ENCODE assay signal across 8 cellular contexts in the genomic region with DNA sequence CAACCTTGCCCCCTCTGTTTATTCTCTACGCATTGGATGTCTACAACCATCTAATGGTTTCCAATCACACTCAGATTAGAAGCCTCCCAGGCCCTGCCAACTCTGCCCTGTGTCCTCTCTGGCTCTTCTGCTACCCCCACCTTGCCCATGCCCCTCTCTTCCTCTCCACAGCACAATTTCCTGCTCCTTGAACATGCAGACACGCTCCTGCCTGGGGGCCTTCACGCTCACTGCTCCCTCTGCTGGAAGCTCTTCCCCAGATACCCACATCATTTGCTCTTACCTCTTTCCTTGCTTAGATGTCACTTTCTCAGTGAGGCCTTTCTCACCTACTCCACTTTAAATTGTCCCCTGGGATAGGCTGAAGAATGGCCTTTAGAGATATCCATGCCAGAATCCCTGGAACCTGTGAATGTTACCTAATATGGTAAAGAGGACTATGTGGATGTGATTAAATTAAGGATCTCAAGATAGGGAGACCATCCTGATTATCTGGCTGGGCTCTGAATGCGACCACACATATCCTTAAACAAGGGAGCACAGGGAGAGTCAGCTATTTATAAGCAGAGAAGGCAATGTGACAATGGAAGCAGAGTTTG. TPM values are rescaled to one million over a fixed set of nuclear protein-coding genes. Genes with fewer than 3 reads are reported as not detected.
DNase-seq lines count a peak whose midpoint lies in the region; ATAC-seq and TF ChIP-seq lines count a peak whose summit lies in the region.

No MANE protein-coding gene starts in this region.

- H2BK20ac ChIP-seq in IMR-90 (ENCODE audit: low read depth, low read length) = no peak overlapping the region

- H4K20me1 ChIP-seq in IMR-90 (ENCODE audit: insufficient read depth, low read length) = no peaks in the 10 kb centered on the region

- no peak overlapping the region for H3K56ac ChIP-seq in IMR-90 (ENCODE audit: extremely low read depth, insufficient read depth, low read length)

- H2AK9ac ChIP-seq in IMR-90 (replicated peaks; ENCODE audit: low read depth, low read length, poor library complexity) = no peak overlapping the region

- no peak overlapping the region for H3K4me3 Mint-ChIP-seq in activated CD4-positive, alpha-beta T cell treated with anti-CD3 and anti-CD28 coated beads for 36 hours

- H2BK5ac ChIP-seq in IMR-90 (ENCODE audit: low read depth, low read length, poor library complexity, severe bottlenecking) = no peak overlapping the region

- H4K8ac ChIP-seq in IMR-90 (ENCODE audit: low read depth in 2 of 2, low read length in 2 of 2) = no peak overlapping the region

- H3K4ac ChIP-seq in IMR-90 (ENCODE audit: low read depth, low read length) = no peak overlapping the region

- H3K27me3 Mint-ChIP-seq in activated CD4-positive, alpha-beta T cell treated with anti-CD3 and anti-CD28 coated beads for 36 hours = no peaks in the 10 kb centered on the region

- H3K9ac ChIP-seq in IMR-90 (ENCODE audit: low read depth, low read length) (no peak overlapping the region), adipocyte (ENCODE audit: low read length) (no peak overlapping the region)

- H3K9me3 Mint-ChIP-seq in activated CD4-positive, alpha-beta T cell treated with anti-CD3 and anti-CD28 coated beads for 36 hours (ENCODE audit: low read depth) = no peaks in the 10 kb centered on the region

- H3K27me3 ChIP-seq in IMR-90 (ENCODE audit: control insufficient read depth, insufficient read depth, low read length) = peaks cover 16% of the 10 kb centered on the region; the same call in 1 of the 2 replicates
- H3K27me3 ChIP-seq in adipocyte (replicated peaks; ENCODE audit: control insufficient read depth, insufficient read depth, low read length) = no peaks in the 10 kb centered on the region

- H3K36me3 Mint-ChIP-seq in activated CD4-positive, alpha-beta T cell treated with anti-CD3 and anti-CD28 coated beads for 36 hours (ENCODE audit: low read depth) = no peaks in the 10 kb centered on the region

- no peaks in the 10 kb centered on the region for H3K4me1 Mint-ChIP-seq in activated CD4-positive, alpha-beta T cell treated with anti-CD3 and anti-CD28 coated beads for 36 hours

- peak overlapping the region; percentile 36 for H2AFZ ChIP-seq in IMR-90 (replicated peaks; ENCODE audit: low read length, poor library complexity)

- H2BK120ac ChIP-seq in IMR-90 (ENCODE audit: low read depth, low read length) = no peak overlapping the region

- WGBS in IMR-90 (ENCODE audit: extremely low coverage in 2 of 2, insufficient read length in 1 of 2), 2 experiments = no CpG with 5 or more reads among the region's 4 CpGs

- no peak overlapping the region for H3K27ac ChIP-seq in IMR-90 (ENCODE audit: insufficient read depth, low read length)

- no peaks in the 10 kb centered on the region for H3K9me3 ChIP-seq in IMR-90 (ENCODE audit: control insufficient read depth, insufficient read depth, low read length)
- H3K9me3 ChIP-seq in adipocyte (ENCODE audit: control insufficient read depth, low read length) = no peaks in the 10 kb centered on the region

- H3K23ac ChIP-seq in IMR-90 (ENCODE audit: low read depth, low read length) = no peak overlapping the region

- no peak overlapping the region for H2BK15ac ChIP-seq in IMR-90 (ENCODE audit: low read depth, low read length)

- H3K79me1 ChIP-seq in IMR-90 (ENCODE audit: low read depth in 1 of 2, low read length in 2 of 2) = no peaks in the 10 kb centered on the region

- no peak overlapping the region for H2AK5ac ChIP-seq in IMR-90 (ENCODE audit: low read depth, low read length)

- in situ Hi-C loops in IMR-90 (cut with MboI; ENCODE audit: low sequenced_read_pairs) = no loop called here

- dilution Hi-C loops in IMR-90 (cut with HindIII; ENCODE audit: low sequenced_read_pairs, unreplicated experiment) = no loop called here

- H3K4me3 ChIP-seq in IMR-90 (ENCODE audit: insufficient read depth, low read depth, low read length) (no peak overlapping the region), adipocyte (ENCODE audit: low read length) (no peak overlapping the region)

- no TSS peak for BruUV-seq in IMR-90 (replicated peaks; lab: Mats Ljungman, UMichigan)

- no peak for TF ChIP-seq POLR2A in IMR-90 (IDR thresholded peaks at IDR 0.05; ENCODE audit: low read depth, low read length)

- H3K14ac ChIP-seq in IMR-90 (replicated peaks; ENCODE audit: low read depth, low read length) = no peak overlapping the region

- TF ChIP-seq CTCF in IMR-90 (conservative IDR thresholded peaks at IDR 0.05; ENCODE audit: low read depth, low read length) = peak; percentile 57

- H3K18ac ChIP-seq in IMR-90 (ENCODE audit: low read depth, low read length) = no peak overlapping the region

- no peak overlapping the region for H3K27ac Mint-ChIP-seq in activated CD4-positive, alpha-beta T cell treated with anti-CD3 and anti-CD28 coated beads for 36 hours

- no peak overlapping the region for H4K91ac ChIP-seq in IMR-90 (ENCODE audit: insufficient read depth, low read depth, low read length)

- intact Hi-C loops in activated CD4-positive, alpha-beta T cell treated with anti-CD3 and anti-CD28 coated beads for 36 hours (cut with DNase I, micrococcal nuclease) = loop anchor here (1.0 to 2.0 kb wide), 2 partner anchors 40 to 41 kb away; no protein-coding TSS in a partner anchor
- intact Hi-C loops in IMR-90 (cut with micrococcal nuclease) = loop anchor here (1.0 to 2.0 kb wide), 2 partner anchors 40 to 332 kb away; no protein-coding TSS in a partner anchor

- H3K9me1 ChIP-seq in IMR-90 (ENCODE audit: insufficient read depth, low read length) = no peaks in the 10 kb centered on the region

- peak; percentile 44 for TF ChIP-seq RAD21 in IMR-90 (IDR thresholded peaks at IDR 0.05; ENCODE audit: low read length)

- H3K36me3 ChIP-seq in IMR-90 (ENCODE audit: control insufficient read depth, insufficient read depth, low read length) = no peaks in the 10 kb centered on the region
- no peaks in the 10 kb centered on the region for H3K36me3 ChIP-seq in adipocyte (ENCODE audit: control insufficient read depth, insufficient read depth, low read length, severe bottlenecking)

- no peak for ATAC-seq in activated CD4-positive, alpha-beta T cell treated with anti-CD3 and anti-CD28 coated beads for 36 hours
- ATAC-seq in IMR-90 (ENCODE audit: low read depth) (peak; percentile 84), GM21528 (IDR thresholded peaks at IDR 0.05; ENCODE audit: low FRiP score, unreplicated experiment) (no peak), HG02884 (IDR thresholded peaks at IDR 0.05; ENCODE audit: unreplicated experiment) (no peak)

- no peak overlapping the region for H3K4me2 ChIP-seq in IMR-90 (ENCODE audit: low read depth, low read length)

- POLR2A ChIA-PET in activated CD4-positive, alpha-beta T cell treated with anti-CD3 and anti-CD28 coated beads for 36 hours (lab: Charles Lee) = no interaction called here
- POLR2A ChIA-PET in IMR-90 (lab: Charles Lee; ENCODE audit: unreplicated experiment) = no interaction called here

- no peak overlapping the region for H4K5ac ChIP-seq in IMR-90 (ENCODE audit: low read depth, low read length)

- H3K4me1 ChIP-seq in IMR-90 (ENCODE audit: control insufficient read depth, insufficient read depth, low read length) (no peaks in the 10 kb centered on the region), adipocyte (ENCODE audit: control insufficient read depth, insufficient read depth, low read length) (no peaks in the 10 kb centered on the region)

- peak; percentile 42 for DNase-seq in activated CD4-positive, alpha-beta T cell treated with anti-CD3 and anti-CD28 coated beads for 36 hours
- no peak for DNase-seq in activated CD4-positive, alpha-beta T cell treated with anti-CD3 and anti-CD28 coated beads, Interleukin-2, amount 50 U/mL, for 4 hours
- DNase-seq in IMR-90 (peak; percentile 49), adipocyte (ENCODE audit: low read depth) (peak; percentile 41), left kidney (ENCODE audit: low read depth, low spot score) (peak; percentile 69)
- DNase-seq in stimulated activated CD4-positive, alpha-beta T cell treated with anti-CD3 and anti-CD28 coated beads, Interleukin-4, amount 100 ng/mL, for 4 hours = no peak

- CTCF ChIA-PET in activated CD4-positive, alpha-beta T cell treated with anti-CD3 and anti-CD28 coated beads for 36 hours (lab: Charles Lee) = interaction anchor here (0.9 to 1.3 kb wide), 3 partner anchors 40 to 332 kb away, joined by 3 to 5 read pairs (median 3); no protein-coding TSS in a partner anchor
- CTCF ChIA-PET in IMR-90 (lab: Yijun Ruan, JAX) = interaction anchor here (0.6 to 1.8 kb wide), 3 partner anchors 29 to 44 kb away, joined by 3 to 8 read pairs (median 3); no protein-coding TSS in a partner anchor

TF ChIP-seq in IMR-90, 13 proteins besides CTCF, POLR2A, EP300 and RAD21 (continues in another document):
- no peak for TF ChIP-seq RFX5 (IDR thresholded peaks at IDR 0.05; ENCODE audit: low read depth, low read length)
- TF ChIP-seq CHD1 (IDR thresholded peaks at IDR 0.05; ENCODE audit: low read depth, low read length) = no peak
- TF ChIP-seq CEBPB (IDR thresholded peaks at IDR 0.05; ENCODE audit: low read depth, low read length) = no peak
- no peak for TF ChIP-seq MXI1 (IDR thresholded peaks at IDR 0.05; ENCODE audit: borderline replicate concordance, low read depth, low read length)
- TF ChIP-seq MAZ (IDR thresholded peaks at IDR 0.05; ENCODE audit: borderline replicate concordance, low read depth, low read length) = peak; percentile 46; the same call in 1 of the 2 replicates
- no peak for TF ChIP-seq MAFK (IDR thresholded peaks at IDR 0.05; ENCODE audit: low read depth, low read length)
- TF ChIP-seq, protein P1, sequence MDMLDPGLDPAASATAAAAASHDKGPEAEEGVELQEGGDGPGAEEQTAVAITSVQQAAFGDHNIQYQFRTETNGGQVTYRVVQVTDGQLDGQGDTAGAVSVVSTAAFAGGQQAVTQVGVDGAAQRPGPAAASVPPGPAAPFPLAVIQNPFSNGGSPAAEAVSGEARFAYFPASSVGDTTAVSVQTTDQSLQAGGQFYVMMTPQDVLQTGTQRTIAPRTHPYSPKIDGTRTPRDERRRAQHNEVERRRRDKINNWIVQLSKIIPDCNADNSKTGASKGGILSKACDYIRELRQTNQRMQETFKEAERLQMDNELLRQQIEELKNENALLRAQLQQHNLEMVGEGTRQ (IDR thresholded peaks at IDR 0.05; ENCODE audit: low read depth, low read length) = no peak
- no peak for TF ChIP-seq RCOR1 (IDR thresholded peaks at IDR 0.05; ENCODE audit: insufficient replicate concordance, low read length)
- no peak for TF ChIP-seq NFE2L2 (IDR thresholded peaks at IDR 0.05; ENCODE audit: low read depth, low read length)
- TF ChIP-seq SMC3 (IDR thresholded peaks at IDR 0.05; ENCODE audit: low read depth, low read length) = peak; percentile 49; the same call in 1 of the 2 replicates

RNA-seq across cellular contexts. Expression of a gene that starts 9.9 kb away (rescaled TPM):
- total RNA-seq in activated CD4-positive, alpha-beta T cell treated with anti-CD3 and anti-CD28 coated beads for 36 hours = not detected
- under 0.01 TPM in 2 replicates for total RNA-seq in IMR-90 (2012; rRNA removed)
- 0.04 and 0.09 TPM in 2 replicates for polyA plus RNA-seq in IMR-90 (2012; rRNA removed)
- polyA plus RNA-seq in IMR-90 (2012; cell fraction: cytosol; rRNA removed) = 0.02 TPM in 2 replicates
- 0.02 and 0.04 TPM in 2 replicates for polyA plus RNA-seq in IMR-90 (2012; cell fraction: nucleus; rRNA removed; ENCODE audit: low replicate concordance)

Comparison
In these comparisons a context has a peak if more than half of its experiments do, and no peak if none do; other contexts are left out.
1. DNase-seq: peak in activated CD4-positive, alpha-beta T cell treated with anti-CD3 and anti-CD28 coated beads for 36 hours (single experiment), IMR-90 (single experiment), adipocyte (single experiment) and left kidney (single experiment); none in activated CD4-positive, alpha-beta T cell treated with anti-CD3 and anti-CD28 coated beads, Interleukin-2, amount 50 U/mL, for 4 hours (0 of 2) and stimulated activated CD4-positive, alpha-beta T cell treated with anti-CD3 and anti-CD28 coated beads, Interleukin-4, amount 100 ng/mL, for 4 hours (0 of 2).